In the genomic region with DNA sequence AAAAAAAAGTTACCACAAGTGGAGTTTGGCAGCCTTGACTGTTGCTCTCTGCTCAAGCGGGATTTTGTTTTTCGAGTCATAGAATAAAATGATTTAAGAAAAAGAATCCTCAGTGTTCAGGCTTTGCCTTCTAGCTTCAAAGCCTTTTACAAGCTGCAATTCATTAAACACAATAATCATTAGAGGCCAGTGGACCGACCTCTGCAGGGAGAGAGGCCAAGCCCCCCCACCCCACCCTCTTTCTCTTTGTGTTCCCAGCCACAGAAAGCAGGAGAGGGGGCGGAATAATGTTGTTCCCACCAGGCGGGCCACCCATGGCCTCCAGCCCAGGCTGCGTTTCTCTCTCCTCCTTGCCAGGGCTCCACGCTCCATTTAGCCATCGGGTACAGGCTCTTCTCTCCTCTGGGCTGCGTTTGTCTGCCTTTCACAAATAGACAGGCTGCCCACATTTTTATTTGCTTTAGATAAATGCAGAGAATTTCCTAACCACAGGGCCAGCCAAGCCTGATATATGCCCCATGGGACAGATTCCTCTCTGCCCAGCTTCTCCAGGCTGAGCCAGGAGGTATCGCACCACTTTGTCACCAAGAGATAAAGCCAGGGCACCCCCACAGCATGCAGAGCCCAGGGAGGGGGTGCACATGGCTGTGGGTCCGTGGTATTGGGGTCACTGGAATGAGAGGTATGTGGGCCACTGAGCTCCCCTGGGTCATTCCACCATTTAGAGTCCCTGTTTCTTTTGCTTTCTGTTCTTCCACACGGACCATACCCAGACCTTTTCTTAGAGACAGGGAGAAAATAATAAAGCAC, we compare ENCODE assay signal across 9 cellular contexts.
DNase-seq lines count a peak whose midpoint lies in the region; ATAC-seq and TF ChIP-seq lines count a peak whose summit lies in the region.
"Had no signal": no experiment of that assay in that cellular context is flagged by ENCODE, and none has a peak within 500 bp of the region (broad histone marks: within the 10 kb centered on the region; RNA-seq: fewer than 3 reads in every experiment).

No MANE protein-coding gene starts in this region.

- peak; percentile 74 for DNase-seq in BE2C
- DNase-seq in NCI-H2107 treated with DMSO at 0.1 percent for 48 hours (lab: John Stamatoyannopoulos, UW; ENCODE audit: unreplicated experiment): peak; percentile 75
- peak in 52 of 56 donors; percentile 4 to 81 (median 48) for DNase-seq in nucleus accumbens (lab: John Stamatoyannopoulos, UW)
- no peak for DNase-seq in RKO (ENCODE audit: low spot score)

- peak; percentile 42 for ATAC-seq in esophagus mucosa
- no peak for ATAC-seq in GM19324 (IDR thresholded peaks at IDR 0.05; ENCODE audit: low FRiP score, unreplicated experiment)
- no peak for ATAC-seq in HG02588 (IDR thresholded peaks at IDR 0.05; ENCODE audit: unreplicated experiment)
- ATAC-seq in HG02678 (IDR thresholded peaks at IDR 0.05; ENCODE audit: unreplicated experiment): no peak

- H3K4me3 ChIP-seq in BE2C (ENCODE audit: low read depth, low read length): peak overlapping the region; percentile 19
- H3K4me3 ChIP-seq: cardiac muscle cell had no signal

- no peaks in the 10 kb centered on the region for H3K9me3 ChIP-seq in BE2C

- no peaks in the 10 kb centered on the region for H3K27me3 ChIP-seq in BE2C
- H3K27me3 ChIP-seq: cardiac muscle cell had no signal

- H3K36me3 ChIP-seq in BE2C: no peaks in the 10 kb centered on the region
- H3K36me3 ChIP-seq: cardiac muscle cell had no signal

- TF ChIP-seq CTCF in BE2C (IDR thresholded peaks at IDR 0.05; ENCODE audit: low read depth, low read length): no peak

- peaks cover 37% of the 10 kb centered on the region for H3K4me1 ChIP-seq in BE2C
